ENCODE assay signal across 9 cellular contexts in the genomic region with DNA sequence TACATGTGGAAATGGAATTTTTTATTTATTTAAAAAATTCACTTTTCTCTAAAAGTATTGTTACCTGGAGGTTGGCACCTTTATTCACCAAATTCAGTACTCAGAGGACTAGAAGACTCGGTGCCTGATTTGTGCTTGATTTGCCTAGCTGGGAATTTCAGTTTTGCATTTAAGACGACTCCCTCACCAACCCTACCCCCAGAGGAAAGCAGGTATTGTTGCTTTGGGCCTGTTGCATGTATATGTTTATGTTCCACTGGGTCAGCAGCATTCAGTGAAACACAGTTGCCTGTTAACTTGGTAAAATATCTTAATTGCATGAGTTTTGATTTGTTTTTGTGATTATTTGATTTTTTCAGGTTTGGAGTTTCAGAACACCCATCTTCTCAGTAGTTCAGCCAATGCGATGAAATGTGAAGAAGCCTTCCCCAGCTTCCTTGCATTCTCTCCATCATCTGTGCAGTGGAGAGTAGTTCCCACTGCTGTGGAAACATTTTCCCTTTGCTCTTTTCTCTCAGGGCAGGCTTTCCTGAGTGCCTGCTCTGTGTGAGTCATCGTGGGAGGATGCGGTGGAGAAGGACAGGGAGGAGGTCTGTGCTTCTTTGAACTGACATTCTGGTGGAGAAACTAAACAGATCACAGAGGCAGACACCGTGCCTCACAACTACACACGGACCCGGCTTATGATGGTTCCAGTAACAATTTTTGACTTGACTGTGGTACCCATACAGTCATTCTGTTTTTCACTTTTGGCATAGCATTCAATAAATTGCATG. TPM values are rescaled to one million over a fixed set of nuclear protein-coding genes. Genes with fewer than 3 reads are reported as not detected.
DNase-seq lines count a peak whose midpoint lies in the region; ATAC-seq and TF ChIP-seq lines count a peak whose summit lies in the region.
"Had no signal": no experiment of that assay in that cellular context is flagged by ENCODE, and none has a peak within 500 bp of the region (broad histone marks: within the 10 kb centered on the region; RNA-seq: fewer than 3 reads in every experiment).

No MANE protein-coding gene starts in this region.

- peaks cover 5% of the 10 kb centered on the region for H3K4me1 ChIP-seq in body of pancreas

- no peaks in the 10 kb centered on the region for H3K9me3 ChIP-seq in body of pancreas
- H3K9me3 ChIP-seq: A549 had no signal

- H3K27me3 ChIP-seq in body of pancreas, result no peaks in the 10 kb centered on the region

- no peaks in the 10 kb centered on the region for H3K9me3 Mint-ChIP-seq in activated CD4-positive, alpha-beta T cell treated with anti-CD3 and anti-CD28 coated beads for 36 hours (ENCODE audit: low read depth)
- H3K9me3 Mint-ChIP-seq in activated CD8-positive, alpha-beta T cell treated with anti-CD3 and anti-CD28 coated beads for 36 hours, result no peaks in the 10 kb centered on the region
- no peaks in the 10 kb centered on the region for H3K9me3 Mint-ChIP-seq in stimulated activated effector memory CD8-positive, alpha-beta T cell treated with anti-CD3 and anti-CD28 coated beads, Interleukin-12 subunit alpha, Interleukin-12 subunit beta, amount 100 ng/mL, for 72 hours

- intact Hi-C loops in activated CD4-positive, alpha-beta T cell treated with anti-CD3 and anti-CD28 coated beads for 36 hours (cut with DNase I, micrococcal nuclease), result loop anchor here (2.0 to 10.0 kb wide), 3 partner anchors 24 to 266 kb away; a partner anchor contains a TSS
- intact Hi-C loops in activated CD8-positive, alpha-beta T cell treated with anti-CD3 and anti-CD28 coated beads for 36 hours (cut with micrococcal nuclease), result no loop called here
- intact Hi-C loops in body of pancreas (cut with DNase I), result no loop called here

- H3K4me3 ChIP-seq in body of pancreas, result no peak overlapping the region
- H3K4me3 ChIP-seq: A549 had no signal

- DNase-seq in activated CD4-positive, alpha-beta T cell treated with anti-CD3 and anti-CD28 coated beads for 36 hours, result peak; percentile 64
- DNase-seq in activated CD4-positive, alpha-beta T cell treated with anti-CD3 and anti-CD28 coated beads for 1 hour, result no peak
- DNase-seq in activated CD8-positive, alpha-beta T cell treated with anti-CD3 and anti-CD28 coated beads for 36 hours, result peak; percentile 55
- DNase-seq in fibroblast of gingiva (ENCODE audit: low read depth) (peak; percentile 29), body of pancreas (no peak), NCI-H1694 treated with DMSO at 0.1 percent for 48 hours (lab: John Stamatoyannopoulos, UW) (no peak), Ammon's horn (ENCODE audit: low spot score) (no peak)
- no peak for DNase-seq in stimulated activated effector memory CD8-positive, alpha-beta T cell treated with anti-CD3 and anti-CD28 coated beads, Interleukin-12 subunit alpha, Interleukin-12 subunit beta, amount 100 ng/mL, for 72 hours (ENCODE audit: low spot score in 2 of 2)

- no peak for TF ChIP-seq POLR2A in body of pancreas (IDR thresholded peaks at IDR 0.05)

- H3K36me3 ChIP-seq in body of pancreas (replicated peaks in 1 of 2; ENCODE audit: insufficient read depth in 1 of 2, low read depth in 2 of 2), result no peaks in the 10 kb centered on the region

- H3K36me3 Mint-ChIP-seq in activated CD4-positive, alpha-beta T cell treated with anti-CD3 and anti-CD28 coated beads for 36 hours (ENCODE audit: low read depth), result peaks cover 34% of the 10 kb centered on the region
- peaks cover 34% of the 10 kb centered on the region for H3K36me3 Mint-ChIP-seq in activated CD8-positive, alpha-beta T cell treated with anti-CD3 and anti-CD28 coated beads for 36 hours (ENCODE audit: low read depth)
- peaks cover 20% of the 10 kb centered on the region for H3K36me3 Mint-ChIP-seq in stimulated activated effector memory CD8-positive, alpha-beta T cell treated with anti-CD3 and anti-CD28 coated beads, Interleukin-12 subunit alpha, Interleukin-12 subunit beta, amount 100 ng/mL, for 72 hours

- CTCF ChIA-PET in activated CD4-positive, alpha-beta T cell treated with anti-CD3 and anti-CD28 coated beads for 36 hours (lab: Charles Lee), result interaction anchor here (0.9 to 5.7 kb wide), 5 partner anchors 8 to 57 kb away, joined by 3 to 41 read pairs (median 4); no protein-coding TSS in a partner anchor
- CTCF ChIA-PET in activated CD8-positive, alpha-beta T cell treated with anti-CD3 and anti-CD28 coated beads for 36 hours (lab: Charles Lee), result interaction anchor here (0.8 to 6.7 kb wide), 4 partner anchors 22 to 131 kb away, joined by 3 to 67 read pairs (median 34); no protein-coding TSS in a partner anchor

- POLR2A ChIA-PET in activated CD4-positive, alpha-beta T cell treated with anti-CD3 and anti-CD28 coated beads for 36 hours (lab: Charles Lee), result no interaction called here
- POLR2A ChIA-PET in activated CD8-positive, alpha-beta T cell treated with anti-CD3 and anti-CD28 coated beads for 36 hours (lab: Charles Lee), result interaction anchor here (0.6 to 3.5 kb wide), 5 partner anchors 9 to 462 kb away, joined by 3 to 16 read pairs (median 3); no protein-coding TSS in a partner anchor

- H3K27ac Mint-ChIP-seq in activated CD4-positive, alpha-beta T cell treated with anti-CD3 and anti-CD28 coated beads for 36 hours, result peak overlapping the region; percentile 92
- H3K27ac Mint-ChIP-seq in activated CD8-positive, alpha-beta T cell treated with anti-CD3 and anti-CD28 coated beads for 36 hours, result peak overlapping the region; percentile 87
- H3K27ac Mint-ChIP-seq in stimulated activated effector memory CD8-positive, alpha-beta T cell treated with anti-CD3 and anti-CD28 coated beads, Interleukin-12 subunit alpha, Interleukin-12 subunit beta, amount 100 ng/mL, for 72 hours, result peak overlapping the region; percentile 93

- WGBS in body of pancreas, 2 donors, result 84 to 85% methylated on average over 8 of the region's 8 CpGs

- H3K27ac ChIP-seq in body of pancreas, result no peak overlapping the region
- H3K27ac ChIP-seq: A549 had no signal

- ATAC-seq in activated CD4-positive, alpha-beta T cell treated with anti-CD3 and anti-CD28 coated beads for 36 hours, result peak; percentile 42
- peak; percentile 28 for ATAC-seq in activated CD8-positive, alpha-beta T cell treated with anti-CD3 and anti-CD28 coated beads for 36 hours
- peak; percentile 61 for ATAC-seq in stimulated activated effector memory CD8-positive, alpha-beta T cell treated with anti-CD3 and anti-CD28 coated beads, Interleukin-12 subunit alpha, Interleukin-12 subunit beta, amount 100 ng/mL, for 72 hours
- ATAC-seq in body of pancreas, result no peak
- ATAC-seq: A549 had no signal

- H3K27me3 Mint-ChIP-seq in activated CD4-positive, alpha-beta T cell treated with anti-CD3 and anti-CD28 coated beads for 36 hours, result no peaks in the 10 kb centered on the region
- no peaks in the 10 kb centered on the region for H3K27me3 Mint-ChIP-seq in activated CD8-positive, alpha-beta T cell treated with anti-CD3 and anti-CD28 coated beads for 36 hours

- no peak for TF ChIP-seq CTCF in activated CD8-positive, alpha-beta T cell treated with anti-CD3 and anti-CD28 coated beads for 36 hours (IDR thresholded peaks at IDR 0.05)
- TF ChIP-seq CTCF in body of pancreas (IDR thresholded peaks at IDR 0.05), result no peak

- peak overlapping the region; percentile 22 for H3K4me3 Mint-ChIP-seq in activated CD4-positive, alpha-beta T cell treated with anti-CD3 and anti-CD28 coated beads for 36 hours
- peak overlapping the region; percentile 28 for H3K4me3 Mint-ChIP-seq in activated CD8-positive, alpha-beta T cell treated with anti-CD3 and anti-CD28 coated beads for 36 hours
- H3K4me3 Mint-ChIP-seq in stimulated activated effector memory CD8-positive, alpha-beta T cell treated with anti-CD3 and anti-CD28 coated beads, Interleukin-12 subunit alpha, Interleukin-12 subunit beta, amount 100 ng/mL, for 72 hours, result peak overlapping the region; percentile 44

- H3K4me1 Mint-ChIP-seq in activated CD4-positive, alpha-beta T cell treated with anti-CD3 and anti-CD28 coated beads for 36 hours, result peaks cover 100% of the 10 kb centered on the region
- peaks cover 97% of the 10 kb centered on the region for H3K4me1 Mint-ChIP-seq in activated CD8-positive, alpha-beta T cell treated with anti-CD3 and anti-CD28 coated beads for 36 hours (ENCODE audit: low read depth)
- H3K4me1 Mint-ChIP-seq in stimulated activated effector memory CD8-positive, alpha-beta T cell treated with anti-CD3 and anti-CD28 coated beads, Interleukin-12 subunit alpha, Interleukin-12 subunit beta, amount 100 ng/mL, for 72 hours, result peaks cover 91% of the 10 kb centered on the region

RNA-seq across cellular contexts. Expression of a gene that starts 6.4 kb away (rescaled TPM):
- total RNA-seq in activated CD4-positive, alpha-beta T cell treated with anti-CD3 and anti-CD28 coated beads for 36 hours, result 10 to 100 TPM; 32.8 to 37.7 TPM
- total RNA-seq in activated CD8-positive, alpha-beta T cell treated with anti-CD3 and anti-CD28 coated beads for 36 hours, result 10 to 100 TPM; 36.2 to 37.1 TPM
- 10 to 100 TPM; 11.4 to 11.5 TPM for total RNA-seq in body of pancreas

Comparison
In these comparisons a context has a peak if more than half of its experiments do, and no peak if none do; other contexts are left out.
1. DNase-seq: peak in activated CD4-positive, alpha-beta T cell treated with anti-CD3 and anti-CD28 coated beads for 36 hours (single experiment), activated CD8-positive, alpha-beta T cell treated with anti-CD3 and anti-CD28 coated beads for 36 hours (single experiment) and fibroblast of gingiva (single experiment); none in activated CD4-positive, alpha-beta T cell treated with anti-CD3 and anti-CD28 coated beads for 1 hour (single experiment), stimulated activated effector memory CD8-positive, alpha-beta T cell treated with anti-CD3 and anti-CD28 coated beads, Interleukin-12 subunit alpha, Interleukin-12 subunit beta, amount 100 ng/mL, for 72 hours (0 of 2), body of pancreas (0 of 4), NCI-H1694 treated with DMSO at 0.1 percent for 48 hours (single experiment) and Ammon's horn (single experiment).
2. intact Hi-C loops: an anchor here in activated CD4-positive, alpha-beta T cell treated with anti-CD3 and anti-CD28 coated beads for 36 hours (2.0 to 10.0 kb wide); none called in activated CD8-positive, alpha-beta T cell treated with anti-CD3 and anti-CD28 coated beads for 36 hours and body of pancreas.
3. Peak in every context shown above with its lines, with median percentiles within 50 percentile points of each other: H3K27ac Mint-ChIP-seq and H3K4me3 Mint-ChIP-seq.